ENCODE assay signal across 9 cellular contexts in the genomic region with DNA sequence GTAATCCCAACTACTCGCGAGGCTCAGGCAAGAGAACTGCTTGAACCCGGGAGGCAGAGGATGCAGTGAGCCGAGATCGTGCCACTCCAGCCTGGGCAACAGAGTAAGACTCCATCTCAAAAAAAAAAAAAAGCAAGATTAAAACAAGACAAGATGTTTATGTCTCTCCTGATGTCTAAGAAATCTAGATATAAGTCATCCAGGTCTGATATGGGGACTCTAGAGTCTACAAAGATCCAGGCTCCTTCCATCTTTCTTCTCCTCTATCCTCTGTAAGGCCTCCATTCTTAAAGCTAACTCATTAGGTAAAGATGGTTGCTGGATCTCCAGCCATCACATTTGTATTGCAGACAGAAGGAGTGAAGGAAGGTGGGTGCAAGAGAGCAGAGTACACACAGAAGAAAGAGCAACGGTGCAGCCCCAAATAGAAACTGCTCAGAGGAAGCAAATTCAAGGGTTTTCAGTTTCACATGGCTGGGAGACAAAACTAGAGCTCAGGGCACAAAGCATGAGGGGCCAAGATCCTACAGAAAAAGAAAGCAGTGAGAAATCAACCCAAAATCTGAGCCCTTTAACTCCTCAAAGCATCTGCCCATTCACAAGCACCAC. TPM values are rescaled to one million over a fixed set of nuclear protein-coding genes. Genes with fewer than 3 reads are reported as not detected.
A peak's percentile ranks its signal among the peaks of the same experiment; 100 is the strongest.
DNase-seq lines count a peak whose midpoint lies in the region; ATAC-seq and TF ChIP-seq lines count a peak whose summit lies in the region.
"Had no signal": no experiment of that assay in that cellular context is flagged by ENCODE, and none has a peak within 500 bp of the region (broad histone marks: within the 10 kb centered on the region; RNA-seq: fewer than 3 reads in every experiment).

No MANE protein-coding gene starts in this region.

- peak; percentile 92 for ATAC-seq in GM18517 (IDR thresholded peaks at IDR 0.05; ENCODE audit: unreplicated experiment)
- ATAC-seq in GM21447 (IDR thresholded peaks at IDR 0.05; ENCODE audit: unreplicated experiment), result peak; percentile 90
- ATAC-seq in HG03354 (IDR thresholded peaks at IDR 0.05; ENCODE audit: poor library complexity, severe bottlenecking, unreplicated experiment), result peak; percentile 92

- H3K27me3 Mint-ChIP-seq in dendritic cell treated with granulocyte-macrophage colony-stimulating factor and Interleukin-4, amounts not matched to agents 40 ng/mL and 50 ng/mL, for 4 days, result no peaks in the 10 kb centered on the region

- H4K8ac ChIP-seq in trophoblast cell (ENCODE audit: low read depth, low read length), result no peak overlapping the region

- no peak overlapping the region for H3K9ac ChIP-seq in trophoblast cell (ENCODE audit: low read length)
- H3K9ac ChIP-seq: parathyroid adenoma had no signal

- intact Hi-C loops in dendritic cell treated with granulocyte-macrophage colony-stimulating factor and Interleukin-4, amounts not matched to agents 40 ng/mL and 50 ng/mL, for 4 days (cut with micrococcal nuclease), result no loop called here

- peak overlapping the region; percentile 58 for H3K27ac Mint-ChIP-seq in dendritic cell treated with granulocyte-macrophage colony-stimulating factor and Interleukin-4, amounts not matched to agents 40 ng/mL and 50 ng/mL, for 4 days

- no peak overlapping the region for H4K91ac ChIP-seq in trophoblast cell (ENCODE audit: low read depth, low read length)

- no peaks in the 10 kb centered on the region for H3K36me3 Mint-ChIP-seq in dendritic cell treated with granulocyte-macrophage colony-stimulating factor and Interleukin-4, amounts not matched to agents 40 ng/mL and 50 ng/mL, for 4 days (ENCODE audit: low read depth)

- no peak for TF ChIP-seq CTCF in osteoblast (IDR thresholded peaks at IDR 0.05; ENCODE audit: extremely low read depth, low read depth, low read length)

- no peak overlapping the region for H2BK12ac ChIP-seq in trophoblast cell (ENCODE audit: low read length)

- H3K27ac ChIP-seq in trophoblast cell (ENCODE audit: low read depth, low read length), result no peak overlapping the region
- H3K27ac ChIP-seq in osteoblast (ENCODE audit: low read depth, low read length), result no peak overlapping the region
- H3K27ac ChIP-seq: parathyroid adenoma had no signal

- H3K79me2 ChIP-seq in trophoblast cell (ENCODE audit: control insufficient read depth, insufficient read depth, low read length, poor library complexity), result no peaks in the 10 kb centered on the region
- peaks cover 26% of the 10 kb centered on the region for H3K79me2 ChIP-seq in osteoblast (ENCODE audit: insufficient read depth, low read length)

- no peak overlapping the region for H3K14ac ChIP-seq in trophoblast cell (ENCODE audit: low read length)

- H3K79me1 ChIP-seq in trophoblast cell (ENCODE audit: low read length), result no peaks in the 10 kb centered on the region

- peaks cover 61% of the 10 kb centered on the region for H3K4me1 Mint-ChIP-seq in dendritic cell treated with granulocyte-macrophage colony-stimulating factor and Interleukin-4, amounts not matched to agents 40 ng/mL and 50 ng/mL, for 4 days (ENCODE audit: low read depth)

- no peaks in the 10 kb centered on the region for H3K27me3 ChIP-seq in trophoblast cell (ENCODE audit: insufficient read depth, low read length)
- no peaks in the 10 kb centered on the region for H3K27me3 ChIP-seq in osteoblast (ENCODE audit: insufficient read depth, low read length)

- H3K4me1 ChIP-seq in trophoblast cell (ENCODE audit: control insufficient read depth in 1 of 2, insufficient read depth in 2 of 2, low read length in 2 of 2) (no peaks in the 10 kb centered on the region), osteoblast (ENCODE audit: insufficient read depth, low read length) (peaks cover 21% of the 10 kb centered on the region)
- H3K4me1 ChIP-seq: parathyroid adenoma had no signal

- no peak overlapping the region for H4K12ac ChIP-seq in trophoblast cell (ENCODE audit: low read depth, low read length)

- H3K9me3 Mint-ChIP-seq in dendritic cell treated with granulocyte-macrophage colony-stimulating factor and Interleukin-4, amounts not matched to agents 40 ng/mL and 50 ng/mL, for 4 days, result peaks cover 8% of the 10 kb centered on the region

- WGBS in trophoblast cell (ENCODE audit: extremely low coverage, insufficient coverage, insufficient read length), result no CpG with 5 or more reads among the region's 6 CpGs

- H2BK120ac ChIP-seq in trophoblast cell (ENCODE audit: insufficient read depth, low read length, poor library complexity), result no peak overlapping the region

- no peak overlapping the region for H2AFZ ChIP-seq in trophoblast cell (ENCODE audit: insufficient read depth, low read length, poor library complexity)
- no peak overlapping the region for H2AFZ ChIP-seq in osteoblast (ENCODE audit: low read length)
- H2AFZ ChIP-seq: parathyroid adenoma had no signal

- no peak overlapping the region for H3K4ac ChIP-seq in trophoblast cell (ENCODE audit: low read depth, low read length)

- H3K4me2 ChIP-seq in trophoblast cell (ENCODE audit: low read length), result no peak overlapping the region
- no peak overlapping the region for H3K4me2 ChIP-seq in osteoblast (ENCODE audit: insufficient read depth, low read length)

- no peak overlapping the region for H3K23ac ChIP-seq in trophoblast cell (ENCODE audit: low read length)

- no peak overlapping the region for H3K4me3 ChIP-seq in trophoblast cell (ENCODE audit: low read depth, low read length)
- H3K4me3 ChIP-seq in osteoblast (ENCODE audit: insufficient read depth, low read length), result no peak overlapping the region

- no peak overlapping the region for H2BK5ac ChIP-seq in trophoblast cell (ENCODE audit: low read depth, low read length, poor library complexity)

- no peak for DNase-seq in GDM1 (lab: John Stamatoyannopoulos, UW)
- DNase-seq in NK-92 treated with Interleukin-12 subunit alpha and Interleukin-12 subunit beta, amount 100 ng/mL, for 24 hours (lab: John Stamatoyannopoulos, UW), result no peak
- no peak for DNase-seq in trophoblast cell
- DNase-seq in osteoblast (ENCODE audit: insufficient read length, low spot score, missing footprints), result no peak

- no peak overlapping the region for H3K4me3 Mint-ChIP-seq in dendritic cell treated with granulocyte-macrophage colony-stimulating factor and Interleukin-4, amounts not matched to agents 40 ng/mL and 50 ng/mL, for 4 days

- H3K18ac ChIP-seq in trophoblast cell (ENCODE audit: low read length), result no peak overlapping the region

- H3K36me3 ChIP-seq in trophoblast cell (ENCODE audit: control insufficient read depth in 1 of 2, insufficient read depth in 2 of 2, low read length in 2 of 2), result no peaks in the 10 kb centered on the region
- no peaks in the 10 kb centered on the region for H3K36me3 ChIP-seq in osteoblast (ENCODE audit: insufficient read depth, low read length)

- H4K20me1 ChIP-seq in osteoblast (ENCODE audit: insufficient read depth, low read length), result no peaks in the 10 kb centered on the region

- no peak overlapping the region for H2AK5ac ChIP-seq in trophoblast cell (ENCODE audit: low read length)

- H3K9me3 ChIP-seq in trophoblast cell (ENCODE audit: insufficient read depth, low read depth, low read length) (no peaks in the 10 kb centered on the region), osteoblast (ENCODE audit: low read depth, low read length) (no peaks in the 10 kb centered on the region)

RNA-seq across cellular contexts. Expression of a gene that starts 57.6 kb away (rescaled TPM):
- polyA plus RNA-seq in trophoblast cell (2013), result 16.4 and 17.4 TPM in 2 replicates
- total RNA-seq in osteoblast, result 13.8 and 14.1 TPM in 2 replicates
